In the genomic region with DNA sequence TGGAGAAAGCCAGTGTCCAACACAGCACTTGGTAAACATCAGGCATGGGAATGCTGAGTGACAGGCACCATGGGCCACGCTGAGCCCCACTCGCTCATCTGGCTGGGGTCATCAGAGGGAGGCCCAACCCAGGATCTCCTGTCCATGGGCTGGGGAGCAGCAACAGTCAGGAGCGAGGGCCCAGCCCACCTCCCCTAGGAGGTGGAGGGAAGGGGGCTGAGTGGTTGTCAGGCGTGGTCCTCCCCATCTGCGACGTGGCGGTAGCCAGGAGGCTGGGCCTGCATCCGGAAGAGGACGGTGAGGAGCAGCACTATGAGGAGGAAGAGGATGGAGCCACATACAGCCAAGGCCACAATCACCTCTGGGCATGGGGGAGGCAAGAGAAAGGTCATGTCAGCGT, we compare ENCODE assay signal across 1 cellular context.
TF ChIP-seq lines count a peak whose summit lies in the region.

No MANE protein-coding gene starts in this region.

TF ChIP-seq in HEK293, 187 proteins besides CTCF, POLR2A, EP300 and RAD21 (continued from another document):
- TF ChIP-seq, protein P1, sequence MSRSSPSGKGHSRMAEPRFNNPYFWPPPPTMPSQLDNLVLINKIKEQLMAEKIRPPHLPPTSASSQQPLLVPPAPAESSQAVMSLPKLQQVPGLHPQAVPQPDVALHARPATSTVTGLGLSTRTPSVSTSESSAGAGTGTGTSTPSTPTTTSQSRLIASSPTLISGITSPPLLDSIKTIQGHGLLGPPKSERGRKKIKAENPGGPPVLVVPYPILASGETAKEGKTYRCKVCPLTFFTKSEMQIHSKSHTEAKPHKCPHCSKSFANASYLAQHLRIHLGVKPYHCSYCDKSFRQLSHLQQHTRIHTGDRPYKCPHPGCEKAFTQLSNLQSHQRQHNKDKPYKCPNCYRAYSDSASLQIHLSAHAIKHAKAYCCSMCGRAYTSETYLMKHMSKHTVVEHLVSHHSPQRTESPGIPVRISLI (tag by site-specific recombination; IDR thresholded peaks at IDR 0.05): no peak
